ENCODE assay signal across 9 cellular contexts in the genomic region with DNA sequence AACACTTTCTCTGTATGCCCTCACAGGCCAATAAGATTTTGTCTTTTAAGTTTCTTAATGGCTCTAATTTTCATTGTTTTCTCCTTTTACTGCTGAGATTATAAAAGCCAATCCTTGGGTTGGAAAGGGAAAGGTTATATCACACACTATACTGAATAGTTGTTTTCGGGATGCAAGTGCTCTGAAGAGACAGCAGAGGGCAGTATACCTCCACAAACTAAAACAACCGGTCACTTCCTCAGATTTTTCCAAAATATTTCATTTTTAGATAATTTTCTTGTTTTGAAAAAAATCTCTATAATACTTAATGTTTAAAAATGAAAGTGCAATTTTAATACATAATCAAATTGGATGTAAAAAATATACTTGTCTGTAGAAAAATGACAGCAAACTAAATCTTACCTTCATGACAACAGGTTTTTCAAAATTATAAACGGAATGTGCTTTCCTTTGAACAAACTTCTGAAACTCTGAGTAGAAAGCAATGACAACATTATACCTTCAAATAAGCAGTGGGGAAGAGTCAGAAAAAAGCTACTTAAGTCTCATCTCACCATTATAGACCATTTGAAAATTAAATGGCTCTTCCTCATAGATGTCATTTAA.
DNase-seq lines count a peak whose midpoint lies in the region; ATAC-seq and TF ChIP-seq lines count a peak whose summit lies in the region.
"Had no signal": no experiment of that assay in that cellular context is flagged by ENCODE, and none has a peak within 500 bp of the region (broad histone marks: within the 10 kb centered on the region; RNA-seq: fewer than 3 reads in every experiment).

No MANE protein-coding gene starts in this region.

- TF ChIP-seq CTCF in Panc1 (IDR thresholded peaks at IDR 0.05) (peak; percentile 79; the same call in 1 of the 2 replicates), neural progenitor cell (IDR thresholded peaks at IDR 0.05) (peak; percentile 93)

- no peaks in the 10 kb centered on the region for H4K20me1 ChIP-seq in neural progenitor cell (ENCODE audit: low read depth)

- H3K27me3 ChIP-seq in Panc1 (ENCODE audit: control insufficient read depth, insufficient read depth, low read length): no peaks in the 10 kb centered on the region
- no peaks in the 10 kb centered on the region for H3K27me3 ChIP-seq in neural progenitor cell

- H3K36me3 ChIP-seq in Panc1 (ENCODE audit: control insufficient read depth, insufficient read depth, low read length) (peaks cover 17% of the 10 kb centered on the region), neural progenitor cell (peaks cover 32% of the 10 kb centered on the region)

- DNase-seq in SIG-M5 treated with dmso at 0.1 percent for 504 hours (lab: John Stamatoyannopoulos, UW; ENCODE audit: unreplicated experiment) (peak; percentile 45), SIG-M5 (lab: John Stamatoyannopoulos, UW) (no peak), Panc1 (ENCODE audit: low read depth, low spot score) (peak; percentile 15), neural progenitor cell (ENCODE audit: low spot score) (peak; percentile 39), activated gamma-delta T cell (lab: John Stamatoyannopoulos, UW) (no peak), GDM1 (lab: John Stamatoyannopoulos, UW) (no peak)
- DNase-seq: activated naive CD8-positive, alpha-beta T cell treated with anti-CD3 and anti-CD28 coated beads, Interleukin-2, amount 10 ng/mL, durations not matched to agents 7 days and 5 days had no signal

- in situ Hi-C loops in Panc1 (cut with HindIII; ENCODE audit: low pct_unique_long_range_greater_than_20kb, low sequenced_read_pairs): no loop called here

- H3K9ac ChIP-seq in neural progenitor cell: no peak overlapping the region

- POLR2A ChIA-PET in Panc1 (lab: Charles Lee): no interaction called here

- no peak overlapping the region for H3K4me2 ChIP-seq in neural progenitor cell

- no peaks in the 10 kb centered on the region for H3K9me3 Mint-ChIP-seq in neural progenitor cell
- H3K9me3 Mint-ChIP-seq: activated naive CD8-positive, alpha-beta T cell treated with anti-CD3 and anti-CD28 coated beads, Interleukin-2, amount 10 ng/mL, durations not matched to agents 7 days and 5 days had no signal

- ATAC-seq in HG02981 (IDR thresholded peaks at IDR 0.05; ENCODE audit: unreplicated experiment) (peak; percentile 77), Panc1 (no peak), esophagus mucosa (peak; percentile 58)

- H3K4me3 Mint-ChIP-seq in neural progenitor cell: no peak overlapping the region
- H3K4me3 Mint-ChIP-seq: activated naive CD8-positive, alpha-beta T cell treated with anti-CD3 and anti-CD28 coated beads, Interleukin-2, amount 10 ng/mL, durations not matched to agents 7 days and 5 days had no signal

- no peaks in the 10 kb centered on the region for H3K27me3 Mint-ChIP-seq in neural progenitor cell (ENCODE audit: insufficient read depth, low read depth)
- H3K27me3 Mint-ChIP-seq: activated naive CD8-positive, alpha-beta T cell treated with anti-CD3 and anti-CD28 coated beads, Interleukin-2, amount 10 ng/mL, durations not matched to agents 7 days and 5 days had no signal

- peaks cover 11% of the 10 kb centered on the region for H3K36me3 Mint-ChIP-seq in neural progenitor cell
- H3K36me3 Mint-ChIP-seq: activated naive CD8-positive, alpha-beta T cell treated with anti-CD3 and anti-CD28 coated beads, Interleukin-2, amount 10 ng/mL, durations not matched to agents 7 days and 5 days had no signal

- no peaks in the 10 kb centered on the region for H3K4me1 Mint-ChIP-seq in neural progenitor cell
- H3K4me1 Mint-ChIP-seq: activated naive CD8-positive, alpha-beta T cell treated with anti-CD3 and anti-CD28 coated beads, Interleukin-2, amount 10 ng/mL, durations not matched to agents 7 days and 5 days had no signal

- CTCF ChIA-PET in Panc1 (lab: Charles Lee): interaction anchor here (1.0 kb wide), 2 partner anchors 54 to 571 kb away, joined by 3 read pairs; no protein-coding TSS in a partner anchor

- H3K4me3 ChIP-seq in Panc1 (ENCODE audit: low read depth in 2 of 2, low read length in 2 of 2): no peak overlapping the region
- H3K4me3 ChIP-seq in neural progenitor cell: no peak overlapping the region

- BruUV-seq in Panc1 (replicated peaks; lab: Mats Ljungman, UMichigan): no TSS peak

- H3K27ac ChIP-seq in Panc1 (ENCODE audit: low read length): no peak overlapping the region
- H3K27ac ChIP-seq in neural progenitor cell: no peak overlapping the region

- no peaks in the 10 kb centered on the region for H3K4me1 ChIP-seq in Panc1 (ENCODE audit: control insufficient read depth, insufficient read depth, low read length)
- no peaks in the 10 kb centered on the region for H3K4me1 ChIP-seq in neural progenitor cell

- H3K9me3 ChIP-seq in Panc1 (ENCODE audit: control insufficient read depth, insufficient read depth, low read depth, low read length) (no peaks in the 10 kb centered on the region), neural progenitor cell (ENCODE audit: low read depth) (no peaks in the 10 kb centered on the region)

- peaks cover 11% of the 10 kb centered on the region for H3F3A ChIP-seq in neural progenitor cell (ENCODE audit: low read depth)

- intact Hi-C loops in Panc1 (cut with micrococcal nuclease; ENCODE audit: unreplicated experiment): loop anchor here (1.0 kb wide), 2 partner anchors 571 to 1052 kb away; no protein-coding TSS in a partner anchor

- no peaks in the 10 kb centered on the region for H3K79me2 ChIP-seq in neural progenitor cell (ENCODE audit: low read depth)

- no peak overlapping the region for H2AFZ ChIP-seq in neural progenitor cell (replicated peaks)

- H3K27ac Mint-ChIP-seq in neural progenitor cell: no peak overlapping the region
- H3K27ac Mint-ChIP-seq: activated naive CD8-positive, alpha-beta T cell treated with anti-CD3 and anti-CD28 coated beads, Interleukin-2, amount 10 ng/mL, durations not matched to agents 7 days and 5 days had no signal

Comparison
In these comparisons a context has a peak if more than half of its experiments do, and no peak if none do; other contexts are left out.
1. DNase-seq: peak in SIG-M5 treated with dmso at 0.1 percent for 504 hours (single experiment), Panc1 (single experiment) and neural progenitor cell (single experiment); none in SIG-M5 (single experiment), activated gamma-delta T cell (single experiment) and GDM1 (single experiment).